Comparison of ENCODE assay signal across 1 cellular context in the genomic region with DNA sequence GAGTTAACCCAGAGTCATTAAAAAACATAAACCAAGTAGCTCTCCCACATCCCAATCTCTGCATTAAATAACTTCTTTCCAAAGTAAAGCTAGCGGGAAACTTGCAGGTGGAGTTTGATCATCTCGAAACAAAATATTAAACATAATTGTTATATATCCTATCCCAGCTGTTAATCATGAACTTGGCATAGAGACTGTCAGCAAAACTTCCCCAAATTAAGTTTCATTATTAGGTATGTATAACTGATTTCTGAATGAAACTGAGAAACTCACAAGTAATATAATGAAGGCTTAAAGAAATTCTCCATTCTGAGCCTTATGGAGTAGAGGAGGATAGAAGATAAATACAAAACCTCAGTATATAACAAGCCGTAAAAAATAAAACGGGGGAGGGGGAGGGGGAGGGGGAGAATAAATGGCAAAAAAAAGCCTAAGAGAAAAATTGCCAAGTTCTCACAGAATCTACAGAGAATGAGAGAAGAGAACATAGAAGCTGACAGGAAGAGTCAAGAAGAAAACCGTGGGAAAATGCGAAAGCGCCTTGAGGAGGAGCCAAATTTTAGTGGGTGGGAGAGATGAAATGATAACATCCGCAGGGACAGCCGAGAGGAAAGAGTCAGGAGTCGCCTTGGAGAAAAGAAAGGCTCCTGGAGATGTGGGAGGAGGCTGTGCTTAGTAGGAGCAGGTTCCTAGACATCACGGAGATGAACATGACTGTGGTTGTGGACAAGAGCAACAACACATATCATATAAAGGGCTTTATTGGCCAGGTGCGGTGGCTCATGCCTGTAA.
TF ChIP-seq lines count a peak whose summit lies in the region.

No MANE protein-coding gene starts in this region.

TF ChIP-seq in WTC11, 78 proteins besides CTCF, POLR2A, EP300 and RAD21 (continued from another document):
- TF ChIP-seq, protein P1, sequence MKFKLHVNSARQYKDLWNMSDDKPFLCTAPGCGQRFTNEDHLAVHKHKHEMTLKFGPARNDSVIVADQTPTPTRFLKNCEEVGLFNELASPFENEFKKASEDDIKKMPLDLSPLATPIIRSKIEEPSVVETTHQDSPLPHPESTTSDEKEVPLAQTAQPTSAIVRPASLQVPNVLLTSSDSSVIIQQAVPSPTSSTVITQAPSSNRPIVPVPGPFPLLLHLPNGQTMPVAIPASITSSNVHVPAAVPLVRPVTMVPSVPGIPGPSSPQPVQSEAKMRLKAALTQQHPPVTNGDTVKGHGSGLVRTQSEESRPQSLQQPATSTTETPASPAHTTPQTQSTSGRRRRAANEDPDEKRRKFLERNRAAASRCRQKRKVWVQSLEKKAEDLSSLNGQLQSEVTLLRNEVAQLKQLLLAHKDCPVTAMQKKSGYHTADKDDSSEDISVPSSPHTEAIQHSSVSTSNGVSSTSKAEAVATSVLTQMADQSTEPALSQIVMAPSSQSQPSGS (CRISPR knock-in tag; IDR thresholded peaks at IDR 0.05; ENCODE audit: borderline replicate concordance, low read depth), result no peak
- TF ChIP-seq TEAD4 (CRISPR knock-in tag; IDR thresholded peaks at IDR 0.05), result no peak
